Comparison of ENCODE assay signal across 8 cellular contexts in the genomic region with DNA sequence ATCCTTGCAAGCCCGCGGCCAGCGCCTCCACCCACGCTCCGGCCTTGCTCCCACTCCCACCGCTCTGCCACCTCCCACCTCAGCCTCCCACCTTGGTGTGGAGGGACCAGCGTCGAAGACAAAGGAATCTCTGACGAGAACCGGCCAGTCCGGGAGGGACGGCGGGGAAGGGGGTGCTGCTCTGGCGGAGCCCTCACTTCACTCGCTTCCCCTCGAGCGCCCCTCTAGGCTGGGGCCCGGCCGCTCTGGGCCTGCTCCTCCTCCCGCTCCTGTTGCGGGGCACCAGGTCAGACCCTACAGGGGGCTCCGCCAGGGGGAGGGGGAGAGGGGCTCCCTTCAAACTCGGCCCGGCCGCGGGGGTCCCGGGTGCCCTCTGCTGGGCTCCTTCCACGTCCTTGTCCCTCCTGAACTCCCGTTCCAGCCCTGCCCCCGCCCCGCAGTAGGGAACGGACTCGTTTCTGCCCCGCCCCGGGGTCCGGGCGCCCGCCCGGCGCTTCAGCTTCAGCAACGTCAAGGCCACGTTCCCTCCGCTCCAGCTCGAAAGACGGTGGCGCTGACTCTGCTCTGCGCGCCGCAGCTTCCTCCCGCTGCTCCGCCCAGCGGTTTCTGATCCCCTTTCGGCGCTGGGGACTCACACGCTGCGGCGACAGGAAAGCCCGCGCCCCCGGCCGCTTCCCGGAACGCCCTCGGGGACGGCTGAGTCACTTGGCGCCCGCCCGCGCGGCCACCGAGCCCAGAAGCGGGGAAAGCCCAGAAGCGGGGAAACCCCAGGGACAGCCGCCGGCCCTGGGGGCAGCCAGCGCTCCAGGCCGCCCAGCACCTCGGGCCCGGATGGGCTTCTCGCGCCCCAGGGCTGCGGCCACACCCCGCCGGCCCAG. TPM values are rescaled to one million over a fixed set of nuclear protein-coding genes. Genes with fewer than 3 reads are reported as not detected.
DNase-seq lines count a peak whose midpoint lies in the region; ATAC-seq lines count a peak whose summit lies in the region.

No MANE protein-coding gene starts in this region.

- DNase-seq in Ammon's horn (ENCODE audit: low spot score) (peak; percentile 82), NCI-H510A treated with DMSO at 0.1 percent for 48 hours (lab: John Stamatoyannopoulos, UW) (peak; percentile 43), left lobe of liver (ENCODE audit: low spot score) (peak; percentile 76)
- peak; percentile 97 for DNase-seq in activated CD4-positive, alpha-beta T cell treated with anti-CD3 and anti-CD28 coated beads for 36 hours
- peak; percentile 97 for DNase-seq in stimulated activated CD4-positive, alpha-beta T cell treated with anti-CD3 and anti-CD28 coated beads, Interleukin-2, amount 100 ng/mL, for 4 hours (ENCODE audit: low read depth)

- H3K4me3 Mint-ChIP-seq in activated CD4-positive, alpha-beta T cell treated with anti-CD3 and anti-CD28 coated beads for 36 hours, result peak overlapping the region; percentile 83

- peaks cover 46% of the 10 kb centered on the region for H3K4me1 Mint-ChIP-seq in activated CD4-positive, alpha-beta T cell treated with anti-CD3 and anti-CD28 coated beads for 36 hours

- no peaks in the 10 kb centered on the region for H3K27me3 Mint-ChIP-seq in activated CD4-positive, alpha-beta T cell treated with anti-CD3 and anti-CD28 coated beads for 36 hours

- intact Hi-C loops in activated CD4-positive, alpha-beta T cell treated with anti-CD3 and anti-CD28 coated beads for 36 hours (cut with DNase I, micrococcal nuclease), result loop anchor here (1.0 to 10.0 kb wide), 12 partner anchors 28 to 1027 kb away; a partner anchor contains a TSS

- peak overlapping the region; percentile 63 for H3K27ac ChIP-seq in cingulate gyrus (ENCODE audit: low read depth, low read length)

- POLR2A ChIA-PET in activated CD4-positive, alpha-beta T cell treated with anti-CD3 and anti-CD28 coated beads for 36 hours (lab: Charles Lee), result interaction anchor here (0.5 to 1.9 kb wide), 7 partner anchors 25 to 667 kb away, joined by 3 to 18 read pairs (median 3); a partner anchor contains a TSS

- CTCF ChIA-PET in activated CD4-positive, alpha-beta T cell treated with anti-CD3 and anti-CD28 coated beads for 36 hours (lab: Charles Lee), result interaction anchor here (1.0 to 1.2 kb wide), 3 partner anchors 15 to 27 kb away, joined by 3 to 6 read pairs (median 3); no protein-coding TSS in a partner anchor

- no peaks in the 10 kb centered on the region for H3K9me3 Mint-ChIP-seq in activated CD4-positive, alpha-beta T cell treated with anti-CD3 and anti-CD28 coated beads for 36 hours (ENCODE audit: low read depth)

- H3K27ac Mint-ChIP-seq in activated CD4-positive, alpha-beta T cell treated with anti-CD3 and anti-CD28 coated beads for 36 hours, result peak overlapping the region; percentile 94

- ATAC-seq in GM19035 (IDR thresholded peaks at IDR 0.05; ENCODE audit: unreplicated experiment), result peak; percentile 88
- ATAC-seq in HG03280 (IDR thresholded peaks at IDR 0.05; ENCODE audit: unreplicated experiment), result peak; percentile 87
- ATAC-seq in activated CD4-positive, alpha-beta T cell treated with anti-CD3 and anti-CD28 coated beads for 36 hours, result peak; percentile 92
- ATAC-seq in left lobe of liver, result peak; percentile 91

- peaks cover 5% of the 10 kb centered on the region for H3K36me3 Mint-ChIP-seq in activated CD4-positive, alpha-beta T cell treated with anti-CD3 and anti-CD28 coated beads for 36 hours (ENCODE audit: low read depth)

RNA-seq across cellular contexts. Expression of a gene that starts 28.6 kb away (rescaled TPM):
- total RNA-seq in activated CD4-positive, alpha-beta T cell treated with anti-CD3 and anti-CD28 coated beads for 36 hours, result 1 to 10 TPM; 9.2 to 9.6 TPM
- total RNA-seq in left lobe of liver, result 2.9 TPM

Comparison
In these comparisons a context has a peak if more than half of its experiments do, and no peak if none do; other contexts are left out.
1. Peak in every context shown above with its lines: DNase-seq, ATAC-seq and H3K27ac ChIP-seq.
2. DNase-seq: peak in every context shown above with its lines; median percentile 97 in activated CD4-positive, alpha-beta T cell treated with anti-CD3 and anti-CD28 coated beads for 36 hours; 97 in stimulated activated CD4-positive, alpha-beta T cell treated with anti-CD3 and anti-CD28 coated beads, Interleukin-2, amount 100 ng/mL, for 4 hours; 82 in Ammon's horn; 76 in left lobe of liver; 43 in NCI-H510A treated with DMSO at 0.1 percent for 48 hours.